13 cellular contexts compared by ENCODE assay signal in the genomic region with DNA sequence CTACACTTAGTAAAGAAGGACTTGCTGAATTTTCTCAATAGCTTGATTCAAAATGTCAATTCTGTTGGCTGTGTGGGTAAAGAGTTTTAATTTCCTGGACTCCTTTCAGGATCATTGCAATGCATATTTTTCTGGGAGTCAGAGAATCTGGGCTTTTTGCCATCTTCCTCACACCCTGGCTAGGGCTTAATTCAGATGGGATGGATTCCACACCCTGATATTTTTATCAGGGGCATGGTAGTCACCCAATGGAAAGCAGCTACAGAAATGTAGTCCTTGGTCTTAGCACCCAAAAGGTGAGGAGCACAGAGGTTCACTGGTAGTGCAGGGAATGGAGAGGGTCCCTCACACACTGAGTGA.
DNase-seq lines count a peak whose midpoint lies in the region; ATAC-seq and TF ChIP-seq lines count a peak whose summit lies in the region.
"Had no signal": no experiment of that assay in that cellular context is flagged by ENCODE, and none has a peak within 500 bp of the region (broad histone marks: within the 10 kb centered on the region; RNA-seq: fewer than 3 reads in every experiment).

No MANE protein-coding gene starts in this region.

- no peak for TF ChIP-seq POLR2A in thyroid gland (IDR thresholded peaks at IDR 0.05)

- H3K27me3 ChIP-seq in ascending aorta: no peaks in the 10 kb centered on the region
- H3K27me3 ChIP-seq in thyroid gland: no peaks in the 10 kb centered on the region

- no peaks in the 10 kb centered on the region for H3K36me3 ChIP-seq in ascending aorta
- H3K36me3 ChIP-seq in thyroid gland: no peaks in the 10 kb centered on the region

- H3K27ac ChIP-seq in ascending aorta (peak overlapping the region; percentile 43 to 81), thyroid gland (peak overlapping the region in 2 of 3 donors; percentile 47 to 51)
- H3K27ac ChIP-seq: KMS-11 had no signal

- no peak for DNase-seq in natural killer cell
- DNase-seq in natural killer cell treated with Interleukin-12 subunit alpha and Interleukin-12 subunit beta and Interleukin-15 and Interleukin-18, amount 100 ng/mL, for 72 hours (ENCODE audit: low spot score): no peak
- no peak for DNase-seq in ascending aorta (ENCODE audit: low spot score in 2 of 2)
- no peak for DNase-seq in immature natural killer cell
- no peak for DNase-seq in thyroid gland
- DNase-seq in NOMO-1 treated with dmso at 0.1 percent for 144 hours (lab: John Stamatoyannopoulos, UW; ENCODE audit: unreplicated experiment): no peak
- DNase-seq in mesenteric fat pad (ENCODE audit: low spot score): no peak
- no peak for DNase-seq in UCSD-AML1 (lab: John Stamatoyannopoulos, UW; ENCODE audit: unreplicated experiment)
- DNase-seq: Caco-2, cortex of kidney, NCI-H526 treated with DMSO at 0.1 percent for 48 hours had no signal

- intact Hi-C loops in natural killer cell (cut with micrococcal nuclease): no loop called here
- intact Hi-C loops in ascending aorta (cut with DNase I): loop anchor here (2.0 to 5.0 kb wide), 3 partner anchors 38 to 83 kb away; no protein-coding TSS in a partner anchor
- intact Hi-C loops in thyroid gland (cut with DNase I): loop anchor here (5.0 kb wide), 1 partner anchor 38 kb away; no protein-coding TSS in a partner anchor

- peaks cover 6 to 35% of the 10 kb centered on the region in 2 donors for H3K4me1 ChIP-seq in ascending aorta
- peaks cover 56 to 72% of the 10 kb centered on the region in 2 donors for H3K4me1 ChIP-seq in thyroid gland
- H3K4me1 ChIP-seq: Caco-2 had no signal

- H3K27ac Mint-ChIP-seq in natural killer cell: peak overlapping the region; percentile 47 to 81
- no peak overlapping the region for H3K27ac Mint-ChIP-seq in natural killer cell treated with Interleukin-12 subunit alpha and Interleukin-12 subunit beta and Interleukin-15 and Interleukin-18, amount 100 ng/mL, for 72 hours
- peak overlapping the region in 4 of 6 donors; percentile 31 to 76 (median 42) for H3K27ac Mint-ChIP-seq in immature natural killer cell
- H3K27ac Mint-ChIP-seq: T-helper 1 cell treated with Interleukin-12 subunit alpha and Interleukin-12 subunit beta and Interleukin-4 antibody, amounts not matched to agents 30 μg/mL and 1 μg/mL, for 36 hours had no signal

- H3K36me3 Mint-ChIP-seq in natural killer cell: no peaks in the 10 kb centered on the region
- H3K36me3 Mint-ChIP-seq in natural killer cell treated with Interleukin-12 subunit alpha and Interleukin-12 subunit beta and Interleukin-15 and Interleukin-18, amount 100 ng/mL, for 72 hours: no peaks in the 10 kb centered on the region
- no peaks in the 10 kb centered on the region for H3K36me3 Mint-ChIP-seq in immature natural killer cell

- H3K4me3 Mint-ChIP-seq in natural killer cell: peak overlapping the region; percentile 54
- H3K4me3 Mint-ChIP-seq in natural killer cell treated with Interleukin-12 subunit alpha and Interleukin-12 subunit beta and Interleukin-15 and Interleukin-18, amount 100 ng/mL, for 72 hours: no peak overlapping the region
- peak overlapping the region in 4 of 5 donors; percentile 36 to 64 (median 56) for H3K4me3 Mint-ChIP-seq in immature natural killer cell
- H3K4me3 Mint-ChIP-seq: T-helper 1 cell treated with Interleukin-12 subunit alpha and Interleukin-12 subunit beta and Interleukin-4 antibody, amounts not matched to agents 30 μg/mL and 1 μg/mL, for 36 hours had no signal

- TF ChIP-seq CTCF in natural killer cell (IDR thresholded peaks at IDR 0.05): no peak
- no peak for TF ChIP-seq CTCF in ascending aorta (IDR thresholded peaks at IDR 0.05)
- TF ChIP-seq CTCF in thyroid gland (IDR thresholded peaks at IDR 0.05): no peak

- H3K9me3 Mint-ChIP-seq in natural killer cell (no peaks in the 10 kb centered on the region), immature natural killer cell (no peaks in the 10 kb centered on the region)
- no peaks in the 10 kb centered on the region for H3K9me3 Mint-ChIP-seq in natural killer cell treated with Interleukin-12 subunit alpha and Interleukin-12 subunit beta and Interleukin-15 and Interleukin-18, amount 100 ng/mL, for 72 hours
- H3K9me3 Mint-ChIP-seq: T-helper 1 cell treated with Interleukin-12 subunit alpha and Interleukin-12 subunit beta and Interleukin-4 antibody, amounts not matched to agents 30 μg/mL and 1 μg/mL, for 36 hours had no signal

- no peak overlapping the region for H3K4me3 ChIP-seq in ascending aorta
- H3K4me3 ChIP-seq in thyroid gland (replicated peaks in 1 of 3): no peak overlapping the region

- ATAC-seq in natural killer cell: no peak
- ATAC-seq in natural killer cell treated with Interleukin-12 subunit alpha and Interleukin-12 subunit beta and Interleukin-15 and Interleukin-18, amount 100 ng/mL, for 72 hours: no peak

- H3K4me1 Mint-ChIP-seq in natural killer cell (peaks cover 64 to 74% of the 10 kb centered on the region in 2 donors), immature natural killer cell (peaks cover 75 to 86% of the 10 kb centered on the region in 2 donors)
- peaks cover 30 to 38% of the 10 kb centered on the region in 2 donors for H3K4me1 Mint-ChIP-seq in natural killer cell treated with Interleukin-12 subunit alpha and Interleukin-12 subunit beta and Interleukin-15 and Interleukin-18, amount 100 ng/mL, for 72 hours (ENCODE audit: low read depth in 2 of 2)

- H3K27me3 Mint-ChIP-seq in natural killer cell (ENCODE audit: low read depth in 2 of 2) (no peaks in the 10 kb centered on the region), immature natural killer cell (ENCODE audit: low read depth in 3 of 3) (peaks cover 0 to 4% (median 4%) of the 10 kb centered on the region in 3 donors)
- H3K27me3 Mint-ChIP-seq in natural killer cell treated with Interleukin-12 subunit alpha and Interleukin-12 subunit beta and Interleukin-15 and Interleukin-18, amount 100 ng/mL, for 72 hours: no peaks in the 10 kb centered on the region

- H3K9me3 ChIP-seq in ascending aorta (no peaks in the 10 kb centered on the region), thyroid gland (no peaks in the 10 kb centered on the region)

Comparison
In these comparisons a context has a peak if more than half of its experiments do, and no peak if none do; other contexts are left out.
1. H3K27ac Mint-ChIP-seq: peak in natural killer cell (2 of 2) and immature natural killer cell (4 of 6); none in natural killer cell treated with Interleukin-12 subunit alpha and Interleukin-12 subunit beta and Interleukin-15 and Interleukin-18, amount 100 ng/mL, for 72 hours (0 of 2).